Comparison of ENCODE assay signal across 1 cellular context in the genomic region with DNA sequence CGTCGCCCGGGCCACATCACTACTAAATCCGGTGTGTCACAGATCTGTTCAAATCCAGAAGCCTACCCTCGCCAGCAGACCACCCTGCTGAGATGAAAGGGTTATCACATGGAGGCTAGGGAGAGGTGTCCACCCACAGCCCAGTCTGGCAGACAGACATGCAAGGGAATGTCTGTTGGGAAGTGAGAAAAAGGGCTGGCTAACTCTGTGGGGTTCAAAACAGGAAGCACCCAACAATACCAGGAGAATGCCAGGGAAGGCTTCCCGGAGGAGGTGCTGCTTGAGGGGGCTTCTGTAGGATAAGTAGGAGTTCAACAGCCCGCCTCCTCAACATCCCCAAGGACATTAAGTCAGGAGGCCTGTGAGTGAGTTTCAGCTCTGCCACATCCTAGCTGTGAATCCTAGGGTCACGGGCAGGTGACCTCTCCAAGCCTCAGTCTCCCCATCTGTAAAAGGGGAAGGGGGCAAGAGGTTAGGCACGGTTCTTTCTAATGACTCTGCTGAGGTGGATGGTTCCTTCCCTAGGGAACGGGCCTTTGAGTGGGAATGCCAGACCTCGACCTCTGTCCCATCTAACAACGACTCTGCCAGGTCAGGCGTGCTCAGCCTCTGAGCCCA.
TF ChIP-seq lines count a peak whose summit lies in the region.

No MANE protein-coding gene starts in this region.

TF ChIP-seq in endothelial cell of umbilical vein, 7 proteins besides CTCF, POLR2A, EP300 and RAD21:
- TF ChIP-seq, protein P1, sequence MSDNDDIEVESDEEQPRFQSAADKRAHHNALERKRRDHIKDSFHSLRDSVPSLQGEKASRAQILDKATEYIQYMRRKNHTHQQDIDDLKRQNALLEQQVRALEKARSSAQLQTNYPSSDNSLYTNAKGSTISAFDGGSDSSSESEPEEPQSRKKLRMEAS (IDR thresholded peaks at IDR 0.05; ENCODE audit: insufficient read depth, insufficient read length) = no peak
- TF ChIP-seq GATA2 (IDR thresholded peaks at IDR 0.05; ENCODE audit: insufficient read depth, insufficient read length, low read depth, low read length) (no peak), FOS (IDR thresholded peaks at IDR 0.05; ENCODE audit: borderline replicate concordance, insufficient read depth, low read length) (no peak), MYC (IDR thresholded peaks at IDR 0.05; ENCODE audit: low read depth, low read length) (no peak)
